ENCODE assay signal across 21 cellular contexts in genomic region chr20:59068534-59068933, GRCh38. TPM values are rescaled to one million over a fixed set of nuclear protein-coding genes. Genes with fewer than 3 reads are reported as not detected.
DNase-seq lines count a peak whose midpoint lies in the region; ATAC-seq and TF ChIP-seq lines count a peak whose summit lies in the region.
"Had no signal": no experiment of that assay in that cellular context is flagged by ENCODE, and none has a peak within 500 bp of the region (broad histone marks: within the 10 kb centered on the region; RNA-seq: fewer than 3 reads in every experiment).

No MANE protein-coding gene starts in this region.

- no peak overlapping the region; the same call in 2 of the 3 replicates for H3K4me3 Mint-ChIP-seq in GM23338
- H3K4me3 Mint-ChIP-seq in dendritic cell treated with granulocyte-macrophage colony-stimulating factor and Interleukin-4, amounts not matched to agents 40 ng/mL and 50 ng/mL, for 4 days, result no peak overlapping the region
- H3K4me3 Mint-ChIP-seq: CD14-positive monocyte; CD4-positive, alpha-beta T cell; CD8-positive, alpha-beta memory T cell had no signal

- no peaks in the 10 kb centered on the region for H3K36me3 Mint-ChIP-seq in GM23338 (ENCODE audit: low read depth)
- no peaks in the 10 kb centered on the region for H3K36me3 Mint-ChIP-seq in dendritic cell treated with granulocyte-macrophage colony-stimulating factor and Interleukin-4, amounts not matched to agents 40 ng/mL and 50 ng/mL, for 4 days (ENCODE audit: low read depth)
- H3K36me3 Mint-ChIP-seq: CD14-positive monocyte; CD8-positive, alpha-beta memory T cell had no signal

- no peaks in the 10 kb centered on the region for H3K4me1 ChIP-seq in GM23338 (ENCODE audit: insufficient read depth)
- H3K4me1 ChIP-seq in NT2/D1 (ENCODE audit: insufficient read depth, insufficient read length), result no peaks in the 10 kb centered on the region
- peaks cover 0 to 10% (median 4%) of the 10 kb centered on the region in 4 donors for H3K4me1 ChIP-seq in stomach
- H3K4me1 ChIP-seq: BE2C had no signal

- peaks cover 3% of the 10 kb centered on the region for H3K27me3 Mint-ChIP-seq in GM23338 (ENCODE audit: insufficient read depth, low read depth, poor library complexity)
- H3K27me3 Mint-ChIP-seq in dendritic cell treated with granulocyte-macrophage colony-stimulating factor and Interleukin-4, amounts not matched to agents 40 ng/mL and 50 ng/mL, for 4 days, result peaks cover 10% of the 10 kb centered on the region
- H3K27me3 Mint-ChIP-seq: CD4-positive, alpha-beta T cell had no signal

- H3K27ac ChIP-seq in GM23338 (ENCODE audit: low read depth) (no peak overlapping the region), neural cell (ENCODE audit: low read length) (no peak overlapping the region), stomach (no peak overlapping the region)
- H3K27ac ChIP-seq: 22Rv1; BLaER1 treated with 17β-estradiol and CSF1 and Interleukin-3, amounts not matched to agents 10 nM and 100 nM; GM23248 had no signal

- DNase-seq in GM23338 (ENCODE audit: low spot score) (no peak), NT2/D1 (ENCODE audit: low read depth, low spot score) (peak; percentile 70), NOMO-1 (lab: John Stamatoyannopoulos, UW; ENCODE audit: unreplicated experiment in 2 of 2) (no peak), stomach (no peak), retina (no peak)
- DNase-seq: AML-193; BE2C; CD4-positive, alpha-beta T cell; CD8-positive, alpha-beta memory T cell; DMS 273 treated with DMSO at 0.1 percent for 48 hours; DMS79; EL; GDM1; GM23248 had no signal

- H3F3A ChIP-seq in GM23338 (replicated peaks; ENCODE audit: low read depth) (no peaks in the 10 kb centered on the region), neural cell (ENCODE audit: insufficient read depth, low read length, poor library complexity, severe bottlenecking) (no peaks in the 10 kb centered on the region)

- H3K4me2 ChIP-seq in GM23338, result no peak overlapping the region; the same call in 1 of the 2 replicates
- H3K4me2 ChIP-seq in neural cell (ENCODE audit: low read length), result no peak overlapping the region

- H3K9ac ChIP-seq in NT2/D1 (ENCODE audit: insufficient read length, low read depth) (no peak overlapping the region), neural cell (ENCODE audit: low read length) (peak overlapping the region; percentile 2)
- H3K9ac ChIP-seq: BLaER1 treated with 17β-estradiol and CSF1 and Interleukin-3, amounts not matched to agents 10 nM and 100 nM; GM23248 had no signal

- H3K9me3 ChIP-seq in NT2/D1 (ENCODE audit: insufficient read depth, low read length), result no peaks in the 10 kb centered on the region
- H3K9me3 ChIP-seq in neural cell (ENCODE audit: low read length), result no peaks in the 10 kb centered on the region
- no peaks in the 10 kb centered on the region for H3K9me3 ChIP-seq in stomach
- H3K9me3 ChIP-seq: BE2C; BLaER1 treated with 17β-estradiol and CSF1 and Interleukin-3, amounts not matched to agents 10 nM and 100 nM; HAP-1 had no signal

- TF ChIP-seq POLR2A in stomach (IDR thresholded peaks at IDR 0.05), result no peak

- H2AFZ ChIP-seq in GM23338 (no peak overlapping the region), neural cell (ENCODE audit: low read depth, low read length) (no peak overlapping the region)
- H2AFZ ChIP-seq: GM23248 had no signal

- intact Hi-C loops in dendritic cell treated with granulocyte-macrophage colony-stimulating factor and Interleukin-4, amounts not matched to agents 40 ng/mL and 50 ng/mL, for 4 days (cut with micrococcal nuclease), result no loop called here
- intact Hi-C loops in stomach (cut with DNase I; ENCODE audit: low total_unique reads), result no loop called here

- WGBS in stomach, 5 donors, result 66 to 79% (median 75%) methylated on average over 4 of the region's 4 CpGs

- no peak overlapping the region for H3K27ac Mint-ChIP-seq in GM23338
- H3K27ac Mint-ChIP-seq in dendritic cell treated with granulocyte-macrophage colony-stimulating factor and Interleukin-4, amounts not matched to agents 40 ng/mL and 50 ng/mL, for 4 days, result peak overlapping the region; percentile 60
- H3K27ac Mint-ChIP-seq: CD14-positive monocyte; CD4-positive, alpha-beta T cell; CD8-positive, alpha-beta memory T cell had no signal

- peak; percentile 48 for ATAC-seq in GM23338
- ATAC-seq: GM12878 had no signal

- H3K79me2 ChIP-seq in GM23338 (replicated peaks; ENCODE audit: insufficient read depth), result no peaks in the 10 kb centered on the region
- no peaks in the 10 kb centered on the region for H3K79me2 ChIP-seq in neural cell (replicated peaks; ENCODE audit: insufficient read depth, low read length)

- no peaks in the 10 kb centered on the region for H3K36me3 ChIP-seq in GM23338 (ENCODE audit: insufficient read depth)
- no peaks in the 10 kb centered on the region for H3K36me3 ChIP-seq in NT2/D1 (ENCODE audit: insufficient read depth, insufficient read length, low read length)
- no peaks in the 10 kb centered on the region for H3K36me3 ChIP-seq in neural cell (ENCODE audit: insufficient read depth, low read length)
- H3K36me3 ChIP-seq in stomach, result no peaks in the 10 kb centered on the region
- H3K36me3 ChIP-seq: BE2C; BLaER1 treated with 17β-estradiol and CSF1 and Interleukin-3, amounts not matched to agents 10 nM and 100 nM; HAP-1 had no signal

- no peak for TF ChIP-seq RAD21 in neural cell (conservative IDR thresholded peaks at IDR 0.05)

- no peak for TF ChIP-seq CTCF in GM23338 (conservative IDR thresholded peaks at IDR 0.05; ENCODE audit: low read depth in 2 of 2)
- no peak for TF ChIP-seq CTCF in neural cell (IDR thresholded peaks at IDR 0.05; ENCODE audit: poor library complexity, severe bottlenecking)
- no peak for TF ChIP-seq CTCF in stomach (IDR thresholded peaks at IDR 0.05)

- H4K20me1 ChIP-seq in GM23338 (replicated peaks; ENCODE audit: insufficient read depth) (no peaks in the 10 kb centered on the region), neural cell (ENCODE audit: insufficient read depth) (no peaks in the 10 kb centered on the region)
- H4K20me1 ChIP-seq: BLaER1 treated with 17β-estradiol and CSF1 and Interleukin-3, amounts not matched to agents 10 nM and 100 nM had no signal

- H3K9me3 Mint-ChIP-seq in GM23338, result peaks cover 3% of the 10 kb centered on the region; the same call in 2 of the 3 replicates
- no peaks in the 10 kb centered on the region for H3K9me3 Mint-ChIP-seq in dendritic cell treated with granulocyte-macrophage colony-stimulating factor and Interleukin-4, amounts not matched to agents 40 ng/mL and 50 ng/mL, for 4 days
- H3K9me3 Mint-ChIP-seq: CD14-positive monocyte; CD4-positive, alpha-beta T cell; CD8-positive, alpha-beta memory T cell had no signal

- H3K9me2 ChIP-seq in GM23338 (ENCODE audit: insufficient read depth), result no peaks in the 10 kb centered on the region
- H3K9me2 ChIP-seq in neural cell (ENCODE audit: insufficient read depth, low read length), result no peaks in the 10 kb centered on the region

- H3K27me3 ChIP-seq in GM23338 (ENCODE audit: insufficient read depth), result no peaks in the 10 kb centered on the region
- peaks cover 16% of the 10 kb centered on the region for H3K27me3 ChIP-seq in NT2/D1 (ENCODE audit: insufficient read depth, insufficient read length)
- H3K27me3 ChIP-seq in neural cell (ENCODE audit: insufficient read depth, low read depth, low read length), result no peaks in the 10 kb centered on the region
- H3K27me3 ChIP-seq in stomach, result peaks cover 0 to 21% (median 0%) of the 10 kb centered on the region in 3 donors
- H3K27me3 ChIP-seq: BLaER1 treated with 17β-estradiol and CSF1 and Interleukin-3, amounts not matched to agents 10 nM and 100 nM had no signal

- TF ChIP-seq EP300 in neural cell (conservative IDR thresholded peaks at IDR 0.05; ENCODE audit: poor library complexity, severe bottlenecking) (no peak), stomach (IDR thresholded peaks at IDR 0.05) (no peak)

- H3K4me3 ChIP-seq in GM23338 (no peak overlapping the region), NT2/D1 (ENCODE audit: insufficient read length, low read depth) (no peak overlapping the region), neural cell (ENCODE audit: low read length) (no peak overlapping the region), stomach (no peak overlapping the region)
- H3K4me3 ChIP-seq: BLaER1 treated with 17β-estradiol and CSF1 and Interleukin-3, amounts not matched to agents 10 nM and 100 nM; GM12878; GM23248; HAP-1 had no signal

- H3K4me1 Mint-ChIP-seq in GM23338, result peaks cover 6% of the 10 kb centered on the region; the same call in 2 of the 3 replicates
- peaks cover 62% of the 10 kb centered on the region for H3K4me1 Mint-ChIP-seq in dendritic cell treated with granulocyte-macrophage colony-stimulating factor and Interleukin-4, amounts not matched to agents 40 ng/mL and 50 ng/mL, for 4 days (ENCODE audit: low read depth)
- H3K4me1 Mint-ChIP-seq: CD8-positive, alpha-beta memory T cell had no signal

TF ChIP-seq in GM23338, 12 proteins besides CTCF, POLR2A, EP300 and RAD21:
- no peak for TF ChIP-seq POLR2AphosphoS5 (IDR thresholded peaks at IDR 0.05; ENCODE audit: low read depth)
- no peak for TF ChIP-seq ZNF331 (CRISPR knock-in tag; IDR thresholded peaks at IDR 0.05; ENCODE audit: low read depth)
- TF ChIP-seq EZH2phosphoT487 (IDR thresholded peaks at IDR 0.05; ENCODE audit: unreplicated experiment), result no peak

TF ChIP-seq in neural cell, 6 proteins besides CTCF, POLR2A, EP300 and RAD21 (continues in another document):
- TF ChIP-seq MXI1 (conservative IDR thresholded peaks at IDR 0.05; ENCODE audit: poor library complexity, severe bottlenecking), result no peak

RNA-seq across cellular contexts. Expression of gene PRELID3B, which starts 25.9 kb away (rescaled TPM):
- total RNA-seq in GM23338 (2014; rRNA removed; shearing (Covaris generic)), result 43.6 and 47.4 TPM in 2 replicates
- 33.4 and 42.7 TPM in 2 replicates for polyA plus RNA-seq in GM23338 (2016; fragmentation: Nextera tagmentation; extraction: Ambion mirVana)
- 38.5 and 50.5 TPM in 2 replicates for polyA plus RNA-seq in neural cell
- polyA minus RNA-seq in neural cell, result 36.1 and 38.5 TPM in 2 replicates
- total RNA-seq in stomach, result 100 to 1,000 TPM in 1 of 5 donors, 10 to 100 TPM in 4; 35.7 to 322 (median 72.7) TPM
- polyA plus RNA-seq in stomach, result 10 to 100 TPM; 20.0 to 65.8 (median 31.3) TPM

RNA-seq across cellular contexts. Expression of gene ATP5F1E, which starts 36.4 kb away (rescaled TPM):
- 8.5 and 12.9 TPM in 2 replicates for total RNA-seq in GM23338 (2014; rRNA removed; shearing (Covaris generic))
- polyA plus RNA-seq in GM23338 (2016; fragmentation: Nextera tagmentation; extraction: Ambion mirVana), result 211 and 233 TPM in 2 replicates
- 133 and 136 TPM in 2 replicates for polyA plus RNA-seq in neural cell
- 37.3 and 44.1 TPM in 2 replicates for polyA minus RNA-seq in neural cell
- 100 to 1,000 TPM in 1 of 5 donors, 10 to 100 TPM in 4; 20.4 to 101 (median 27.4) TPM for total RNA-seq in stomach
- polyA plus RNA-seq in stomach, result 10 to 100 TPM; 56.4 to 78.5 (median 71.5) TPM

RNA-seq across cellular contexts. Expression of gene TUBB1, which starts 49.3 kb away (rescaled TPM):
- not detected in 2 replicates for total RNA-seq in GM23338 (2014; rRNA removed; shearing (Covaris generic))
- polyA plus RNA-seq in GM23338 (2016; fragmentation: Nextera tagmentation; extraction: Ambion mirVana), result not detected in 2 replicates
- polyA plus RNA-seq in neural cell, result not detected in 2 replicates
- not detected in 2 replicates for polyA minus RNA-seq in neural cell
- under 1 TPM in 1 of 5 donors, not detected in 4; 0.55 TPM for total RNA-seq in stomach
- under 1 TPM in 2 of 3 donors, not detected in 1; 0.03 to 0.12 TPM for polyA plus RNA-seq in stomach
- total RNA-seq: CD8-positive, alpha-beta memory T cell; GM23248 had no signal
